ENCODE assay signal across 8 cellular contexts in the genomic region with DNA sequence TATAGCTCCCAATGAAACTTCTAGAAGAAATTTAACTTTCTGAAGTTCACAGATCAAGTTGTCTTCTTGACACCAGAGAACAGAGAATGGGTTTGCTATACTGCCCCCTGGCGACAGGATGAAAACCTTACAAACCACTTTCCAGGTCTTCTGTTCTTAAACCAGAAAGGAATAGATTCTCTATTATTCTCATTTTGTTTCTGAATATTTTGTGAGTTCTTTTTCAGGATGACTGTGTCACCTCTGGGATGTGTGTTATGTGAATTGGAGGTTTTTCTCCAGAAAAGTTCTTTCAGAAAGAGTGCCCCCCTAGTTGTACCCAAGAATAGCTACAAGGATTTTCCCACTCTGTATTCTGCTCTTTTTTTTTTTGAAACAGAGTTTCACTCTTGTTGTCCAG. TPM values are rescaled to one million over a fixed set of nuclear protein-coding genes. Genes with fewer than 3 reads are reported as not detected.
DNase-seq lines count a peak whose midpoint lies in the region; ATAC-seq and TF ChIP-seq lines count a peak whose summit lies in the region.

No MANE protein-coding gene starts in this region.

- peak; percentile 37; the same call in 1 of the 2 replicates for TF ChIP-seq CTCF in WI38 (IDR thresholded peaks at IDR 0.05; ENCODE audit: low read depth, low read length)

- H2AFZ ChIP-seq in Karpas-422 (ENCODE audit: low read length) = no peak overlapping the region

- H3K9me3 Mint-ChIP-seq in naive B cell = peaks cover 2 to 16% (median 9%) of the 10 kb centered on the region in 7 donors

- H4K20me1 ChIP-seq in Karpas-422 (ENCODE audit: insufficient read depth, low read depth, low read length) = no peaks in the 10 kb centered on the region

- no peak overlapping the region for H3K27ac Mint-ChIP-seq in naive B cell

- no peak for ATAC-seq in naive B cell (ENCODE audit: low read depth in 2 of 2)
- no peak for ATAC-seq in GM19455 (IDR thresholded peaks at IDR 0.05; ENCODE audit: unreplicated experiment)
- no peak for ATAC-seq in HG03139 (IDR thresholded peaks at IDR 0.05; ENCODE audit: unreplicated experiment)
- ATAC-seq in HG02798 (IDR thresholded peaks at IDR 0.05; ENCODE audit: poor library complexity, unreplicated experiment) = no peak

- peaks cover 0 to 5% (median 1%) of the 10 kb centered on the region in 3 donors for H3K4me1 Mint-ChIP-seq in naive B cell

- DNase-seq in EH (ENCODE audit: low read depth) = peak; percentile 52
- DNase-seq in Karpas-422 = peak; percentile 83
- DNase-seq in dermis microvascular lymphatic vessel endothelial cell (ENCODE audit: low read depth in 2 of 2) = peak; percentile 23 to 53
- DNase-seq in naive B cell = peak; percentile 22

- H3K36me3 ChIP-seq in Karpas-422 (ENCODE audit: insufficient read depth, low read length) = peaks cover 8% of the 10 kb centered on the region; the same call in 1 of the 2 replicates

- H3K9me2 ChIP-seq in Karpas-422 (replicated peaks; ENCODE audit: insufficient read depth, low read length) = no peaks in the 10 kb centered on the region

- peaks cover 3 to 4% of the 10 kb centered on the region in 2 donors for H3K36me3 Mint-ChIP-seq in naive B cell

- no peaks in the 10 kb centered on the region for H3K27me3 ChIP-seq in Karpas-422 (ENCODE audit: low read length)

- no peak overlapping the region for H3K27ac ChIP-seq in Karpas-422 (ENCODE audit: low read length)

- no peak overlapping the region for H3K4me3 Mint-ChIP-seq in naive B cell

- H3K9me3 ChIP-seq in Karpas-422 (ENCODE audit: low read length) = peaks cover 7% of the 10 kb centered on the region; the same call in 1 of the 2 replicates

- H3K9ac ChIP-seq in Karpas-422 (ENCODE audit: low read length) = no peak overlapping the region

- no peak overlapping the region for H3K4me2 ChIP-seq in Karpas-422 (ENCODE audit: low read depth, low read length, poor library complexity, severe bottlenecking)

- no peak overlapping the region for H3K4me3 ChIP-seq in Karpas-422 (ENCODE audit: low read length)
- H3K4me3 ChIP-seq in WI38 (ENCODE audit: low read depth, low read length) = no peak overlapping the region

- peaks cover 0 to 4% (median 3%) of the 10 kb centered on the region in 3 donors for H3K27me3 Mint-ChIP-seq in naive B cell

- H3K4me1 ChIP-seq in Karpas-422 (ENCODE audit: low read length) = no peaks in the 10 kb centered on the region

- H3K79me2 ChIP-seq in Karpas-422 (ENCODE audit: low read length) = no peaks in the 10 kb centered on the region

RNA-seq across cellular contexts. Expression of gene IFT22, which starts 6.3 kb away (rescaled TPM):
- 29.7 and 39.1 TPM in 2 replicates for total RNA-seq in Karpas-422 (2014; rRNA removed; shearing (Covaris generic); ENCODE audit: low replicate concordance)
- total RNA-seq in dermis microvascular lymphatic vessel endothelial cell = 10.7 and 14.8 TPM in 2 replicates
- 10 to 100 TPM; 12.0 to 21.5 (median 17.6) TPM for polyA plus RNA-seq in naive B cell (ENCODE audit: low read depth in 6 of 6)

RNA-seq across cellular contexts. Expression of gene COL26A1, which starts 47.3 kb away (rescaled TPM):
- not detected in 2 replicates for total RNA-seq in Karpas-422 (2014; rRNA removed; shearing (Covaris generic); ENCODE audit: low replicate concordance)
- total RNA-seq in dermis microvascular lymphatic vessel endothelial cell = not detected in 2 replicates
- polyA plus RNA-seq in naive B cell (ENCODE audit: low read depth in 6 of 6) = not detected

Comparison
In these comparisons a context has a peak if more than half of its experiments do, and no peak if none do; other contexts are left out.
1. DNase-seq: peak in every context shown above with its lines; median percentile 83 in Karpas-422; 52 in EH; 38 in dermis microvascular lymphatic vessel endothelial cell; 22 in naive B cell.